ENCODE assay signal across 8 cellular contexts in the genomic region with DNA sequence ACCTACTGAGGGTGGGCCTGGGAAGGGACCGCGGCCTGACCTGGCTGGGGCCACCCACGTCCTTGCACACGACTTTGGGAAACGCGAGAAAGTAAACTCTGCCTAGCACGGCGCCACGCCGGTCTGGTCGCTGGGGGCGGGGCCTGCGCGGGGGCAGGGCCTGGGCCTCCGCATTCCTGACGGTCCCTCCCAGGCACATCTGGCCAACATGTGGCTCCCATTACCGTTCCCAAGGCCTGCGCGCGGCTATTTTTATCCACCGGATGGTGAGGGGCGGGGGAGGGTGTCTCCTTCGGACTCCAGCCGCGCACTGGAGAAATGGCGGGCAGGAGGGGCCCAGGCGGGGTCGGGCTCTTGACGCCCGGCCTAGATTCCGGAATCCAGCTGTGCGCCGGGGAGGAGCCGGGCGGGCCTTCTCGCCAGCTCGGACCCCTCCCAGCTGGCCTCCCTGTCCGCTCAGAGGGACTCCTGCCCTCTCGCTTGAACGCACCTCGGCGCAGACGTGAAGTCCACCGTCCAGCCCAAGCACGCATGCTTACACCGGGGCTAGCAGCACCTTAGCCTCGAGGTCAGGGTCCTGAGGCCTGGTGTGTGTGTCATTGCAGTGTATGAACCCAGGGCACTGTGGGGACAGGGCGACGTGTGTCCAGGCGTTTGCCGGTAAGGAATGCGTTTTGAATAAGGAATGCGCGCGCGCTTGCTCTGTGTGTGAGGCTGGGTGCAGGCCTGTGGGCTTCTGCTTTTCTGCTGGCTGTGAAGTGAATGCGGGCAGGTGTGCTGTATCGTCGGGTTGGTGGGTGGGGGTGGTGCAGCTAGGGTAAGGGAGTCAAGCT. TPM values are rescaled to one million over a fixed set of nuclear protein-coding genes. Genes with fewer than 3 reads are reported as not detected.
DNase-seq lines count a peak whose midpoint lies in the region; ATAC-seq and TF ChIP-seq lines count a peak whose summit lies in the region.

No MANE protein-coding gene starts in this region.

- DNase-seq in CD14-positive monocyte (ENCODE audit: low spot score) (no peak), M059J (ENCODE audit: low read depth) (peak; percentile 22), brain pericyte (ENCODE audit: low read depth, low spot score) (peak; percentile 88), kidney tubule cell (ENCODE audit: low spot score) (peak; percentile 85), OCI-M1 (lab: John Stamatoyannopoulos, UW) (no peak), OCI-M2 (lab: John Stamatoyannopoulos, UW; ENCODE audit: unreplicated experiment) (no peak)
- peak; percentile 52 for DNase-seq in stimulated activated naive CD8-positive, alpha-beta T cell treated with anti-CD3 and anti-CD28 coated beads, Interleukin-15, Interleukin-2, amounts not matched to agents 100 U/mL and 50 U/mL, for 24 hours

- H3K9me3 Mint-ChIP-seq in CD14-positive monocyte = peaks cover 0 to 3% (median 0%) of the 10 kb centered on the region in 7 donors

- intact Hi-C loops in CD14-positive monocyte (cut with micrococcal nuclease) = no loop called here

- TF ChIP-seq CTCF in CD14-positive monocyte (IDR thresholded peaks at IDR 0.05) = no peak

- peaks cover 19 to 46% (median 21%) of the 10 kb centered on the region in 3 donors for H3K27me3 Mint-ChIP-seq in CD14-positive monocyte (ENCODE audit: low read depth in 3 of 3)

- peaks cover 32% of the 10 kb centered on the region for H3K4me1 Mint-ChIP-seq in CD14-positive monocyte

- peaks cover 0 to 5% of the 10 kb centered on the region in 2 donors for H3K36me3 Mint-ChIP-seq in CD14-positive monocyte

- no peak for ATAC-seq in stimulated activated naive CD8-positive, alpha-beta T cell treated with anti-CD3 and anti-CD28 coated beads, Interleukin-15, Interleukin-2, amounts not matched to agents 100 U/mL and 50 U/mL, for 24 hours
- ATAC-seq in HG03159 (IDR thresholded peaks at IDR 0.05; ENCODE audit: unreplicated experiment) = no peak

- peak overlapping the region; percentile 82 to 98 for H3K4me3 Mint-ChIP-seq in CD14-positive monocyte

- peak overlapping the region in 3 of 7 donors; percentile 4 to 71 (median 26) for H3K27ac Mint-ChIP-seq in CD14-positive monocyte

RNA-seq across cellular contexts. Expression of gene EVA1B, which starts 2.1 kb away (rescaled TPM):
- 10 to 100 TPM; 16.6 to 19.1 TPM for polyA plus RNA-seq in CD14-positive monocyte
- 35.8 and 44.5 TPM in 2 replicates for total RNA-seq in M059J (2014; rRNA removed; shearing (Covaris generic))

RNA-seq across cellular contexts. Expression of gene SH3D21, which starts 15.2 kb away (rescaled TPM):
- not detected for polyA plus RNA-seq in CD14-positive monocyte
- total RNA-seq in M059J (2014; rRNA removed; shearing (Covaris generic)) = 0.25 TPM in 1 of 2 replicates, not detected in the other

Comparison
In these comparisons a context has a peak if more than half of its experiments do, and no peak if none do; other contexts are left out.
1. DNase-seq: peak in M059J (single experiment), brain pericyte (single experiment), kidney tubule cell (single experiment) and stimulated activated naive CD8-positive, alpha-beta T cell treated with anti-CD3 and anti-CD28 coated beads, Interleukin-15, Interleukin-2, amounts not matched to agents 100 U/mL and 50 U/mL, for 24 hours (single experiment); none in CD14-positive monocyte (single experiment), OCI-M1 (single experiment) and OCI-M2 (single experiment).